8 cellular contexts compared by ENCODE assay signal in the genomic region with DNA sequence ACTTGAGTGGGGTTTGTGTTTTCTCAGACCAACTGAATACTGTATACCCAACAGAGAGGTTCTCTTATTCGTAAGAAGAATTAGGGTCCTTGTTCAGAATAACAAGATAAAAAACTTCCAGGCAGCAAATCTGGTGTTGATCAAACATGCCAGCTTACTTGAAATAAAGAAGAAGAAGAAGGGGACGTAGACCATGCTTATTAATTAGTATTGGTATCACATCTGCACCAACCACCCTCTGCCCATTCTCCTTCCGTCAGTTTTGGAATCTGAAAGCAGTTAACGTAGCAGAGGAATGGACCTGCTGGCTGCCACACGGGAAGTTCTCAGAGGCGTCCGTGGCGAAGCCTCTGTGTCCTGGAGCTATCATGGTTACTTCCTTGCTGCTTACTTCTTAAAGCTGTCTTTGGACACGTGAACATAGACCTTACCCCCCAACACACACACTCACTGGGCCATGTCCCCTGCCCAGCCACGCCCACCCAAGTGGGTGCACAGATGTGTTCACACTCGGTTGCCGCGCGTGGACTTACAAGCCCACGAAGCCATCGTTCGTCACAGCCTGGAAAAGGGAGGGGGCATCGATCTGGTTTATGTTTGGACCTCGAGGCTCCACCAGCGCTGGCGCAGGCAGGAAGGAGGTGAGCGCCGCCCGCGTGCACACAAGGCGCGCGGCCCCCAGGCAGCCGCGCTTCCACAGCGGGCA. TPM values are rescaled to one million over a fixed set of nuclear protein-coding genes. Genes with fewer than 3 reads are reported as not detected.
DNase-seq lines count a peak whose midpoint lies in the region; ATAC-seq and TF ChIP-seq lines count a peak whose summit lies in the region.

No MANE protein-coding gene starts in this region.

- no peak overlapping the region; the same call in 1 of the 2 replicates for H3K27ac ChIP-seq in HUES64 (ENCODE audit: low read depth, low read length)

- H3K4me1 Mint-ChIP-seq in effector memory CD8-positive, alpha-beta T cell (ENCODE audit: low read depth in 2 of 2), result peaks cover 27 to 35% of the 10 kb centered on the region in 2 donors
- peaks cover 23% of the 10 kb centered on the region for H3K4me1 Mint-ChIP-seq in osteocyte (ENCODE audit: unreplicated experiment)

- H3K4me1 ChIP-seq in ES-I3 (ENCODE audit: insufficient read depth, low read length) (peaks cover 5% of the 10 kb centered on the region), HUES64 (ENCODE audit: insufficient read depth, low read length) (peaks cover 47% of the 10 kb centered on the region)

- peaks cover 65 to 84% of the 10 kb centered on the region in 2 donors for H3K27me3 Mint-ChIP-seq in effector memory CD8-positive, alpha-beta T cell
- H3K27me3 Mint-ChIP-seq in osteocyte (ENCODE audit: unreplicated experiment), result peaks cover 67% of the 10 kb centered on the region

- WGBS in HUES64, result 4% methylated on average over 30 of the region's 31 CpGs

- peaks cover 89% of the 10 kb centered on the region for H3K27me3 ChIP-seq in HUES64 (ENCODE audit: insufficient read depth, low read length)

- no peak for TF ChIP-seq CTCF in osteocyte (IDR thresholded peaks at IDR 0.05)

- H3K4me3 Mint-ChIP-seq in effector memory CD8-positive, alpha-beta T cell, result peak overlapping the region; percentile 75 to 76
- H3K4me3 Mint-ChIP-seq in osteocyte (ENCODE audit: unreplicated experiment), result peak overlapping the region; percentile 65

- peak; percentile 2 for ATAC-seq in effector memory CD8-positive, alpha-beta T cell (replicated peaks)
- ATAC-seq in HG03045 (IDR thresholded peaks at IDR 0.05; ENCODE audit: unreplicated experiment), result no peak
- no peak for ATAC-seq in GM19035 (IDR thresholded peaks at IDR 0.05; ENCODE audit: unreplicated experiment)

- H3K9ac ChIP-seq in ES-I3 (ENCODE audit: low read depth, low read length) (peak overlapping the region; percentile 42), HUES64 (ENCODE audit: low read depth, low read length) (peak overlapping the region; percentile 56; the same call in 1 of the 2 replicates)

- H3K4me3 ChIP-seq in HUES64 (ENCODE audit: low read length), result peak overlapping the region; percentile 51

- H3K36me3 ChIP-seq in ES-I3 (ENCODE audit: insufficient read depth, low read length) (no peaks in the 10 kb centered on the region), HUES64 (ENCODE audit: insufficient read depth, low read length) (no peaks in the 10 kb centered on the region)

- H3K36me3 Mint-ChIP-seq in effector memory CD8-positive, alpha-beta T cell (ENCODE audit: insufficient read depth), result peaks cover 8% of the 10 kb centered on the region
- peaks cover under 1% of the 10 kb centered on the region for H3K36me3 Mint-ChIP-seq in osteocyte (ENCODE audit: unreplicated experiment)

- DNase-seq in effector memory CD8-positive, alpha-beta T cell, result no peak
- no peak for DNase-seq in osteocyte (ENCODE audit: extremely low spot score, unreplicated experiment)
- DNase-seq in H4 (ENCODE audit: low spot score), result no peak
- no peak for DNase-seq in amniotic stem cell (lab: John Stamatoyannopoulos, UW)

- H3K27ac Mint-ChIP-seq in effector memory CD8-positive, alpha-beta T cell, result no peak overlapping the region
- H3K27ac Mint-ChIP-seq in osteocyte (ENCODE audit: unreplicated experiment), result no peak overlapping the region

- H3K9me3 ChIP-seq in ES-I3 (ENCODE audit: control insufficient read depth, insufficient read depth, low read length), result no peaks in the 10 kb centered on the region; the same call in 1 of the 2 replicates
- H3K9me3 ChIP-seq in HUES64 (ENCODE audit: insufficient read depth, low read depth, low read length), result peaks cover 3% of the 10 kb centered on the region; the same call in 1 of the 2 replicates

- no peaks in the 10 kb centered on the region for H3K9me3 Mint-ChIP-seq in effector memory CD8-positive, alpha-beta T cell
- no peaks in the 10 kb centered on the region for H3K9me3 Mint-ChIP-seq in osteocyte (ENCODE audit: unreplicated experiment)

RNA-seq across cellular contexts. Expression of gene DLL1, which starts 4.1 kb away (rescaled TPM):
- 3.2 TPM for polyA plus RNA-seq in HUES64 (2013, experiment 1 of 2)
- 6.8 TPM for polyA plus RNA-seq in HUES64 (2013, experiment 2 of 2)
- total RNA-seq in osteocyte, result 1.6 and 2.6 TPM in 2 replicates
- total RNA-seq in H4 (2014; rRNA removed; shearing (Covaris generic)), result 0.54 and 2.2 TPM in 2 replicates

RNA-seq across cellular contexts. Expression of gene FAM120B, which starts 11.6 kb away (rescaled TPM):
- polyA plus RNA-seq in HUES64 (2013, experiment 1 of 2), result 10.7 TPM
- 12.1 TPM for polyA plus RNA-seq in HUES64 (2013, experiment 2 of 2)
- total RNA-seq in osteocyte, result 34.0 and 36.9 TPM in 2 replicates
- total RNA-seq in H4 (2014; rRNA removed; shearing (Covaris generic)), result 4.8 and 5.6 TPM in 2 replicates
